In genomic region chr16:4904108-4904941, GRCh38 we compare ENCODE assay signal across 1 cellular context.
TF ChIP-seq lines count a peak whose summit lies in the region.

No MANE protein-coding gene starts in this region.

TF ChIP-seq in HepG2, 621 proteins besides CTCF, POLR2A, EP300 and RAD21:
- 0 out of 2 replicates have a peak, but pooled peaks have one; percentile 20 for TF ChIP-seq SP4 (CRISPR knock-in tag; IDR thresholded peaks at IDR 0.05)
- no peak for TF ChIP-seq STAG1 (CRISPR knock-in tag; IDR thresholded peaks at IDR 0.05)
- TF ChIP-seq BRD4 (CRISPR knock-in tag; IDR thresholded peaks at IDR 0.05) = no peak
- TF ChIP-seq ZMYM3 (CRISPR knock-in tag; IDR thresholded peaks at IDR 0.05) = peak; percentile 78
